ENCODE assay signal across 29 cellular contexts in genomic region chr18:32461704-32462272, GRCh38. TPM values are rescaled to one million over a fixed set of nuclear protein-coding genes. Genes with fewer than 3 reads are reported as not detected.
DNase-seq lines count a peak whose midpoint lies in the region; ATAC-seq, FAIRE-seq and TF ChIP-seq lines count a peak whose summit lies in the region.
"Had no signal": no experiment of that assay in that cellular context is flagged by ENCODE, and none has a peak within 500 bp of the region (broad histone marks: within the 10 kb centered on the region; RNA-seq: fewer than 3 reads in every experiment).

No MANE protein-coding gene starts in this region.

- TF ChIP-seq CTCF in C4-2B (conservative IDR thresholded peaks at IDR 0.05) (peak; percentile 28), osteocyte (IDR thresholded peaks at IDR 0.05) (peak; percentile 8)
- no peak for TF ChIP-seq CTCF in activated CD8-positive, alpha-beta T cell treated with anti-CD3 and anti-CD28 coated beads for 36 hours (IDR thresholded peaks at IDR 0.05)

- POLR2A ChIA-PET in activated CD8-positive, alpha-beta T cell treated with anti-CD3 and anti-CD28 coated beads for 36 hours (lab: Charles Lee), result no interaction called here

- CTCF ChIA-PET in activated CD8-positive, alpha-beta T cell treated with anti-CD3 and anti-CD28 coated beads for 36 hours (lab: Charles Lee), result interaction anchor here (0.9 kb wide), 1 partner anchor 11 kb away, joined by 3 read pairs; no protein-coding TSS in a partner anchor

- no peak overlapping the region for H3K27ac ChIP-seq in C4-2B
- H3K27ac ChIP-seq: epithelial cell of prostate, ovary, PC-9, stomach, thyroid gland had no signal

- no peak overlapping the region for H3K27ac Mint-ChIP-seq in osteocyte (ENCODE audit: unreplicated experiment)
- H3K27ac Mint-ChIP-seq in activated CD8-positive, alpha-beta T cell treated with anti-CD3 and anti-CD28 coated beads for 36 hours, result no peak overlapping the region
- H3K27ac Mint-ChIP-seq: activated CD4-positive, alpha-beta T cell treated with anti-CD3 and anti-CD28 coated beads for 36 hours; activated CD8-positive, alpha-beta T cell treated with anti-CD3 and anti-CD28 coated beads, Interleukin-2, amount 10 ng/mL, durations not matched to agents 7 days and 5 days; naive thymus-derived CD8-positive, alpha-beta T cell; T-helper 2 cell treated with Interferon-gamma antibody and Interleukin-4, amounts not matched to agents 5 μg/mL and 100 μg/mL, for 36 hours had no signal

- DNase-seq in NAMALWA (ENCODE audit: low spot score), result peak; percentile 21
- no peak for DNase-seq in osteocyte (ENCODE audit: extremely low spot score, unreplicated experiment)
- no peak for DNase-seq in activated CD8-positive, alpha-beta T cell treated with anti-CD3 and anti-CD28 coated beads for 36 hours
- no peak for DNase-seq in activated effector memory CD4-positive, alpha-beta T cell treated with Interleukin-2 at 50 U/mL for 16 hours
- no peak for DNase-seq in NCI-H1436 treated with DMSO at 0.1 percent for 48 hours (lab: John Stamatoyannopoulos, UW)
- DNase-seq: activated CD4-positive, alpha-beta T cell treated with anti-CD3 and anti-CD28 coated beads for 36 hours; activated CD8-positive, alpha-beta T cell treated with anti-CD3 and anti-CD28 coated beads, Interleukin-2, amount 10 ng/mL, durations not matched to agents 7 days and 5 days; activated naive CD4-positive, alpha-beta T cell treated with anti-CD3 and anti-CD28 coated beads, Interleukin-2, amount 50 U/mL, for 16 hours; amygdala; islet precursor cell; KG1; MG63; naive thymus-derived CD8-positive, alpha-beta T cell; NCI-H2029 treated with DMSO at 0.1 percent for 48 hours; NCI-H526 treated with DMSO at 0.1 percent for 48 hours; ovary; PC-9; right cardiac atrium; Right ventricle myocardium superior; stimulated activated CD4-positive, alpha-beta T cell treated with anti-CD3 and anti-CD28 coated beads, Interleukin-12 subunit alpha, Interleukin-12 subunit beta, amount 100 ng/mL, for 4 hours; stimulated activated CD4-positive, alpha-beta T cell treated with anti-CD3 and anti-CD28 coated beads, Interleukin-2, amount 100 ng/mL, for 48 hours; stomach; thyroid gland had no signal

- intact Hi-C loops in activated CD8-positive, alpha-beta T cell treated with anti-CD3 and anti-CD28 coated beads for 36 hours (cut with micrococcal nuclease), result loop anchor here (10.0 kb wide), 1 partner anchor 187 kb away; no protein-coding TSS in a partner anchor

- H3K36me3 Mint-ChIP-seq in osteocyte (ENCODE audit: unreplicated experiment), result no peaks in the 10 kb centered on the region
- H3K36me3 Mint-ChIP-seq in activated CD8-positive, alpha-beta T cell treated with anti-CD3 and anti-CD28 coated beads for 36 hours (ENCODE audit: low read depth), result no peaks in the 10 kb centered on the region

- peak; percentile 84 for FAIRE-seq in endometrium (lab: Jason Lieb, UNC)

- no peak overlapping the region for H3K4me3 Mint-ChIP-seq in osteocyte (ENCODE audit: unreplicated experiment)
- H3K4me3 Mint-ChIP-seq in activated CD8-positive, alpha-beta T cell treated with anti-CD3 and anti-CD28 coated beads for 36 hours, result no peak overlapping the region
- H3K4me3 Mint-ChIP-seq: activated CD4-positive, alpha-beta T cell treated with anti-CD3 and anti-CD28 coated beads for 36 hours; activated CD8-positive, alpha-beta T cell treated with anti-CD3 and anti-CD28 coated beads, Interleukin-2, amount 10 ng/mL, durations not matched to agents 7 days and 5 days; naive thymus-derived CD8-positive, alpha-beta T cell; T-helper 2 cell treated with Interferon-gamma antibody and Interleukin-4, amounts not matched to agents 5 μg/mL and 100 μg/mL, for 36 hours had no signal

- no peak for ATAC-seq in activated CD8-positive, alpha-beta T cell treated with anti-CD3 and anti-CD28 coated beads for 36 hours
- ATAC-seq in GM21723 (IDR thresholded peaks at IDR 0.05; ENCODE audit: unreplicated experiment), result no peak
- ATAC-seq: activated CD4-positive, alpha-beta T cell treated with anti-CD3 and anti-CD28 coated beads for 36 hours; activated CD8-positive, alpha-beta T cell treated with anti-CD3 and anti-CD28 coated beads, Interleukin-2, amount 10 ng/mL, durations not matched to agents 7 days and 5 days; naive thymus-derived CD8-positive, alpha-beta T cell; right cardiac atrium had no signal

- H3K27me3 Mint-ChIP-seq in osteocyte (ENCODE audit: unreplicated experiment), result peaks cover 7% of the 10 kb centered on the region
- H3K27me3 Mint-ChIP-seq in activated CD8-positive, alpha-beta T cell treated with anti-CD3 and anti-CD28 coated beads for 36 hours, result peaks cover 38% of the 10 kb centered on the region

- no peaks in the 10 kb centered on the region for H3K4me1 Mint-ChIP-seq in osteocyte (ENCODE audit: unreplicated experiment)
- H3K4me1 Mint-ChIP-seq in activated CD8-positive, alpha-beta T cell treated with anti-CD3 and anti-CD28 coated beads for 36 hours (ENCODE audit: low read depth), result no peaks in the 10 kb centered on the region
- H3K4me1 Mint-ChIP-seq: activated CD4-positive, alpha-beta T cell treated with anti-CD3 and anti-CD28 coated beads for 36 hours; naive thymus-derived CD8-positive, alpha-beta T cell had no signal

- H3K9me3 Mint-ChIP-seq in osteocyte (ENCODE audit: unreplicated experiment), result no peaks in the 10 kb centered on the region
- no peaks in the 10 kb centered on the region for H3K9me3 Mint-ChIP-seq in activated CD8-positive, alpha-beta T cell treated with anti-CD3 and anti-CD28 coated beads for 36 hours
- H3K9me3 Mint-ChIP-seq: naive thymus-derived CD8-positive, alpha-beta T cell; T-helper 2 cell treated with Interferon-gamma antibody and Interleukin-4, amounts not matched to agents 5 μg/mL and 100 μg/mL, for 36 hours had no signal

RNA-seq across cellular contexts. Expression of gene GAREM1, which starts 8.9 kb away (rescaled TPM):
- total RNA-seq in osteocyte, result 1.7 and 2.5 TPM in 2 replicates
- total RNA-seq in activated CD8-positive, alpha-beta T cell treated with anti-CD3 and anti-CD28 coated beads for 36 hours, result not detected
- total RNA-seq: activated CD4-positive, alpha-beta T cell treated with anti-CD3 and anti-CD28 coated beads for 36 hours; activated CD8-positive, alpha-beta T cell treated with anti-CD3 and anti-CD28 coated beads, Interleukin-2, amount 10 ng/mL, durations not matched to agents 7 days and 5 days; G401 had no signal
